Comparison of ENCODE assay signal across 1 cellular context in the genomic region with DNA sequence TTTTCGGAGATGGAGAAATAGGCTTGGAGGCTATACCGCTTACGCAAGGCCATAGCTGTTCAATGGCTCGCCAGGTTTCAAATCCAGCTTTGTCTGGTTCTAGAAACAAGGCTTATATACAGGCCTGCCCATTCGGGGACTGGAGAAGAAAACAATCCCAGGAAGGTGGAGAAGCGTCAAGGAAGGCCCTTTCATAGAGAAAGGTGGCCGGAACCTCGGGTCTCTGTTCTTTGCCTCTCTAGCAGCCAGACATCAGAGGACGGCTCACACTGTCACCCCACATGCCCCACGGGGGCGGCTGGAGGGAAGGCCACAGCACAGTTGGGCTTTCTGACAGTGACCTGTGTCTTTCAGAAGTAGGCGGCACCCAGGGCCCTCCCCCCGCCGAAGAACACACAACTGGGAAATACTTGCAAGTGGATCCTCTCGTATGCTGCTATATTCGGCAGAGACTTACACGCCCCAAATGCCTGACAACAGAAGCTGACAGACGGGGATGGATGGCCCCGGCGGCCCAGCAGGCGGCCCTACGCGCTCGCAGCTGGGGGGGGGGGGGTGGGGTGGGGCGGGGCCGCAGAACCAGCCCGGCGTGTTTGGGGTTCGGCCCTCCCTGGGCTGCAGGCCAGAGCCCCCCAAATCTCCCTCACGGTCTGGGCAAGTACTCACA.
TF ChIP-seq lines count a peak whose summit lies in the region.

No MANE protein-coding gene starts in this region.

TF ChIP-seq in liver, 16 proteins besides CTCF, POLR2A, EP300 and RAD21 (continued from another document):
- no peak for TF ChIP-seq FOXA2 (IDR thresholded peaks at IDR 0.05)
- TF ChIP-seq FOXA1 (IDR thresholded peaks at IDR 0.05), result no peak
TF ChIP-seq in liver: peak in this region for 3.
